In genomic region chr11:45658292-45658991, GRCh38 we compare ENCODE assay signal across 8 cellular contexts. TPM values are rescaled to one million over a fixed set of nuclear protein-coding genes. Genes with fewer than 3 reads are reported as not detected.
A peak's percentile ranks its signal among the peaks of the same experiment; 100 is the strongest.
DNase-seq lines count a peak whose midpoint lies in the region; ATAC-seq and TF ChIP-seq lines count a peak whose summit lies in the region.

No MANE protein-coding gene starts in this region.

- peaks cover 58% of the 10 kb centered on the region for H3K27me3 Mint-ChIP-seq in activated CD8-positive, alpha-beta memory T cell treated with anti-CD3 and anti-CD28 coated beads, Interleukin-2, amount 10 ng/mL, durations not matched to agents 7 days and 5 days

- CTCF ChIA-PET in activated CD8-positive, alpha-beta memory T cell treated with anti-CD3 and anti-CD28 coated beads, Interleukin-2, amount 10 ng/mL, durations not matched to agents 7 days and 5 days (lab: Charles Lee): interaction anchor here (2.5 kb wide), 1 partner anchor 113 kb away, joined by 15 read pairs; no protein-coding TSS in a partner anchor

- H3K27ac Mint-ChIP-seq in activated CD8-positive, alpha-beta memory T cell treated with anti-CD3 and anti-CD28 coated beads, Interleukin-2, amount 10 ng/mL, durations not matched to agents 7 days and 5 days: no peak overlapping the region

- H3K27ac ChIP-seq in brain microvascular endothelial cell: no peak overlapping the region
- H3K27ac ChIP-seq in layer of hippocampus (ENCODE audit: low read depth, low read length): peak overlapping the region; percentile 73
- peak overlapping the region; percentile 76 for H3K27ac ChIP-seq in substantia nigra (ENCODE audit: low read depth, low read length, poor library complexity, severe bottlenecking)

- H3K4me1 Mint-ChIP-seq in activated CD8-positive, alpha-beta memory T cell treated with anti-CD3 and anti-CD28 coated beads, Interleukin-2, amount 10 ng/mL, durations not matched to agents 7 days and 5 days: peaks cover 7% of the 10 kb centered on the region

- DNase-seq in brain microvascular endothelial cell (peak; percentile 63), substantia nigra (lab: John Stamatoyannopoulos, UW) (peak in 48 of 49 donors; percentile 25 to 95 (median 64)), omental fat pad (ENCODE audit: low spot score) (no peak)
- DNase-seq in NK-92 treated with Interleukin-12 subunit alpha and Interleukin-12 subunit beta, amount 100 ng/mL, for 24 hours (lab: John Stamatoyannopoulos, UW): no peak
- DNase-seq in activated CD8-positive, alpha-beta memory T cell treated with anti-CD3 and anti-CD28 coated beads, Interleukin-2, amount 10 ng/mL, durations not matched to agents 7 days and 5 days: no peak

- TF ChIP-seq CTCF in brain microvascular endothelial cell (IDR thresholded peaks at IDR 0.05; ENCODE audit: low read depth, low read length, missing control alignments) (no peak), omental fat pad (IDR thresholded peaks at IDR 0.05) (no peak)

- ATAC-seq in HG03378 (IDR thresholded peaks at IDR 0.05; ENCODE audit: unreplicated experiment) (peak; percentile 41), GM21737 (IDR thresholded peaks at IDR 0.05; ENCODE audit: unreplicated experiment) (no peak), omental fat pad (ENCODE audit: low FRiP score) (no peak)
- ATAC-seq in activated CD8-positive, alpha-beta memory T cell treated with anti-CD3 and anti-CD28 coated beads, Interleukin-2, amount 10 ng/mL, durations not matched to agents 7 days and 5 days: no peak

- H3K27me3 ChIP-seq in brain microvascular endothelial cell (replicated peaks) (no peaks in the 10 kb centered on the region), layer of hippocampus (ENCODE audit: control insufficient read depth, insufficient read depth, low read length) (peaks cover 13% of the 10 kb centered on the region)

- no peak overlapping the region for H3K4me3 ChIP-seq in brain microvascular endothelial cell (ENCODE audit: low read depth, low read length)

- no peaks in the 10 kb centered on the region for H3K9me3 Mint-ChIP-seq in activated CD8-positive, alpha-beta memory T cell treated with anti-CD3 and anti-CD28 coated beads, Interleukin-2, amount 10 ng/mL, durations not matched to agents 7 days and 5 days (ENCODE audit: low read depth)

- H3K36me3 Mint-ChIP-seq in activated CD8-positive, alpha-beta memory T cell treated with anti-CD3 and anti-CD28 coated beads, Interleukin-2, amount 10 ng/mL, durations not matched to agents 7 days and 5 days: no peaks in the 10 kb centered on the region

- in situ Hi-C loops in brain microvascular endothelial cell (cut with HindIII; ENCODE audit: low pct_ligation_motif_present, low sequenced_read_pairs): loop anchor here (25.0 kb wide), 1 partner anchor 271 kb away; no protein-coding TSS in a partner anchor

- H3K4me3 Mint-ChIP-seq in activated CD8-positive, alpha-beta memory T cell treated with anti-CD3 and anti-CD28 coated beads, Interleukin-2, amount 10 ng/mL, durations not matched to agents 7 days and 5 days: no peak overlapping the region

- H3K36me3 ChIP-seq in brain microvascular endothelial cell (replicated peaks): no peaks in the 10 kb centered on the region

RNA-seq across cellular contexts. Expression of gene CHST1, which starts 7.0 kb away (rescaled TPM):
- total RNA-seq in activated CD8-positive, alpha-beta memory T cell treated with anti-CD3 and anti-CD28 coated beads, Interleukin-2, amount 10 ng/mL, durations not matched to agents 7 days and 5 days: under 1 TPM in 1 of 2 experiments, not detected in 1; 0.35 TPM
- total RNA-seq in omental fat pad: 1 to 10 TPM in 3 of 4 donors, under 1 TPM in 1; 0.37 to 8.4 (median 2.7) TPM

Comparison
In these comparisons a context has a peak if more than half of its experiments do, and no peak if none do; other contexts are left out.
1. DNase-seq: peak in brain microvascular endothelial cell (single experiment) and substantia nigra (48 of 49); none in NK-92 treated with Interleukin-12 subunit alpha and Interleukin-12 subunit beta, amount 100 ng/mL, for 24 hours (single experiment), activated CD8-positive, alpha-beta memory T cell treated with anti-CD3 and anti-CD28 coated beads, Interleukin-2, amount 10 ng/mL, durations not matched to agents 7 days and 5 days (single experiment) and omental fat pad (single experiment).